1 cellular context compared by ENCODE assay signal in genomic region chr20:49156481-49156880, GRCh38.
TF ChIP-seq lines count a peak whose summit lies in the region.

No MANE protein-coding gene starts in this region.

TF ChIP-seq in IMR-90, 13 proteins besides CTCF, POLR2A, EP300 and RAD21 (continued from another document):
- TF ChIP-seq ELK1 (IDR thresholded peaks at IDR 0.05; ENCODE audit: borderline replicate concordance, low read depth, low read length) (no peak), USF2 (IDR thresholded peaks at IDR 0.05; ENCODE audit: low read depth, low read length) (no peak), MXI1 (IDR thresholded peaks at IDR 0.05; ENCODE audit: borderline replicate concordance, low read depth, low read length) (no peak), RFX5 (IDR thresholded peaks at IDR 0.05; ENCODE audit: low read depth, low read length) (no peak), NFE2L2 (IDR thresholded peaks at IDR 0.05; ENCODE audit: low read depth, low read length) (no peak), MAZ (IDR thresholded peaks at IDR 0.05; ENCODE audit: borderline replicate concordance, low read depth, low read length) (no peak), CEBPB (IDR thresholded peaks at IDR 0.05; ENCODE audit: low read depth, low read length) (no peak), CHD1 (IDR thresholded peaks at IDR 0.05; ENCODE audit: low read depth, low read length) (no peak), MAFK (IDR thresholded peaks at IDR 0.05; ENCODE audit: low read depth, low read length) (no peak), FOS (IDR thresholded peaks at IDR 0.05; ENCODE audit: low read depth, low read length) (no peak), SMC3 (IDR thresholded peaks at IDR 0.05; ENCODE audit: low read depth, low read length) (no peak)
